Comparison of ENCODE assay signal across 1 cellular context in genomic region chr1:209062863-209063262, GRCh38.
A peak's percentile ranks its signal among the peaks of the same experiment; 100 is the strongest.
TF ChIP-seq lines count a peak whose summit lies in the region.

No MANE protein-coding gene starts in this region.

TF ChIP-seq in GM12878, 131 proteins besides CTCF, POLR2A, EP300 and RAD21 (continued from another document and continues in another):
- TF ChIP-seq PRDM15 (CRISPR knock-in tag; IDR thresholded peaks at IDR 0.05) (no peak), IKZF2 (IDR thresholded peaks at IDR 0.05) (no peak), BCLAF1 (IDR thresholded peaks at IDR 0.05) (no peak), ATF7 (IDR thresholded peaks at IDR 0.05; ENCODE audit: low read depth) (no peak), NR2C2 (IDR thresholded peaks at IDR 0.05; ENCODE audit: borderline replicate concordance, control insufficient read depth, insufficient read length, low read depth) (no peak), IRF4 (IDR thresholded peaks at IDR 0.05; ENCODE audit: low read depth, low read length) (no peak), HDAC2 (IDR thresholded peaks at IDR 0.05) (no peak), TARDBP (IDR thresholded peaks at IDR 0.05; ENCODE audit: borderline replicate concordance) (no peak), KLF5 (IDR thresholded peaks at IDR 0.05; ENCODE audit: partially characterized antibody) (no peak), CREM (IDR thresholded peaks at IDR 0.05; ENCODE audit: low read depth) (peak; percentile 51), ZBTB33 (IDR thresholded peaks at IDR 0.05) (no peak), ZNF384 (IDR thresholded peaks at IDR 0.05; ENCODE audit: borderline replicate concordance, low read depth, low read length) (no peak), PBX3 (IDR thresholded peaks at IDR 0.05; ENCODE audit: insufficient replicate concordance, low read depth, low read length) (no peak), WRNIP1 (IDR thresholded peaks at IDR 0.05; ENCODE audit: borderline replicate concordance, low read depth, low read length) (no peak), PAX5 (IDR thresholded peaks at IDR 0.05; ENCODE audit: borderline replicate concordance, low read depth, low read length) (peak; percentile 6; the same call in 1 of the 2 replicates), PKNOX1 (IDR thresholded peaks at IDR 0.05) (no peak), ELK1 (IDR thresholded peaks at IDR 0.05; ENCODE audit: low read depth, low read length) (no peak), CUX1 (IDR thresholded peaks at IDR 0.05; ENCODE audit: insufficient replicate concordance, low read depth, low read length) (no peak), NRF1 (conservative IDR thresholded peaks at IDR 0.05; ENCODE audit: low read depth, low read length) (no peak), JUNB (IDR thresholded peaks at IDR 0.05) (peak; percentile 61), SP1 (IDR thresholded peaks at IDR 0.05; ENCODE audit: low read depth, low read length) (no peak), MXI1 (IDR thresholded peaks at IDR 0.05; ENCODE audit: low read depth, low read length) (no peak), NFYA (IDR thresholded peaks at IDR 0.05; ENCODE audit: borderline replicate concordance, low read depth, low read length) (no peak), RELB (IDR thresholded peaks at IDR 0.05; ENCODE audit: low read depth) (no peak), RUNX3 (IDR thresholded peaks at IDR 0.05; ENCODE audit: low read length) (peak; percentile 68), ZNF592 (IDR thresholded peaks at IDR 0.05) (no peak), HDAC6 (IDR thresholded peaks at IDR 0.05; ENCODE audit: unreplicated experiment) (no peak), ZNF24 (IDR thresholded peaks at IDR 0.05) (0 out of 2 replicates have a peak, but pooled peaks have one; percentile 8), TCF12 (IDR thresholded peaks at IDR 0.05; ENCODE audit: low read depth, low read length) (peak; percentile 11; the same call in 1 of the 2 replicates), EZH2 (IDR thresholded peaks at IDR 0.05; ENCODE audit: borderline replicate concordance, control insufficient read depth, low read depth, low read length) (no peak), SUZ12 (IDR thresholded peaks at IDR 0.05; ENCODE audit: unreplicated experiment) (no peak), IKZF1 (conservative IDR thresholded peaks at IDR 0.05) (no peak)
